Comparison of ENCODE assay signal across 25 cellular contexts in genomic region chr1:29094433-29094832, GRCh38. TPM values are rescaled to one million over a fixed set of nuclear protein-coding genes. Genes with fewer than 3 reads are reported as not detected.
"Had no signal": no experiment of that assay in that cellular context is flagged by ENCODE, and none has a peak within 500 bp of the region (broad histone marks: within the 10 kb centered on the region; RNA-seq: fewer than 3 reads in every experiment).

No MANE protein-coding gene starts in this region.

- H3K4me1 ChIP-seq: lower lobe of right lung, parathyroid adenoma, prostate gland, right lobe of liver, suprapubic skin had no signal

- ATAC-seq: effector memory CD8-positive, alpha-beta T cell; heart right ventricle; left cardiac atrium; lower lobe of right lung; natural killer cell treated with Interleukin-12 subunit alpha and Interleukin-12 subunit beta and Interleukin-15 and Interleukin-18, amount 100 ng/mL, for 72 hours; right lobe of liver; stimulated activated effector memory CD8-positive, alpha-beta T cell treated with anti-CD3 and anti-CD28 coated beads, Interleukin-12 subunit alpha, Interleukin-12 subunit beta, amount 100 ng/mL, for 72 hours; stimulated activated naive CD8-positive, alpha-beta T cell treated with anti-CD3 and anti-CD28 coated beads, Interleukin-15, Interleukin-2, amounts not matched to agents 100 U/mL and 50 U/mL, for 24 hours had no signal

- H3K4me3 ChIP-seq: heart right ventricle, left ventricle myocardium inferior, lower lobe of right lung, neural progenitor cell, prostate gland, right lobe of liver, suprapubic skin, thyroid gland had no signal

- H3K27me3 ChIP-seq: heart right ventricle, neural progenitor cell, right lobe of liver, suprapubic skin, thyroid gland had no signal

- H3K27ac ChIP-seq: heart right ventricle, left ventricle myocardium inferior, lower lobe of right lung, parathyroid adenoma, prostate gland, right lobe of liver, suprapubic skin, thyroid gland had no signal

- DNase-seq: effector memory CD8-positive, alpha-beta T cell; heart right ventricle; hypothalamus; left cardiac atrium; left ventricle myocardium inferior; lower lobe of right lung; mesenchymal stem cell; midbrain; nucleus accumbens; retina; right lobe of liver; stimulated activated CD4-positive, alpha-beta T cell treated with anti-CD3 and anti-CD28 coated beads, Interleukin-4, amount 100 ng/mL, for 1 hour; stimulated activated CD8-positive, alpha-beta memory T cell treated with anti-CD3 and anti-CD28 coated beads, Interleukin-4, amount 100 ng/mL, for 48 hours; stimulated activated naive CD8-positive, alpha-beta T cell treated with anti-CD3 and anti-CD28 coated beads, Interleukin-15, Interleukin-2, amounts not matched to agents 100 U/mL and 50 U/mL, for 24 hours; thyroid gland had no signal

- H3K36me3 ChIP-seq: prostate gland, suprapubic skin had no signal

- FAIRE-seq: colon, frontal cortex, islet of Langerhans, urothelium cell line had no signal

RNA-seq across cellular contexts. Expression of gene TMEM200B, which starts 29.3 kb away (rescaled TPM):
- total RNA-seq: natural killer cell treated with Interleukin-12 subunit alpha and Interleukin-12 subunit beta and Interleukin-15 and Interleukin-18, amount 100 ng/mL, for 72 hours had no signal
